In genomic region chr10:2366532-2366931, GRCh38 we compare ENCODE assay signal across 27 cellular contexts.
A peak's percentile ranks its signal among the peaks of the same experiment; 100 is the strongest.
DNase-seq lines count a peak whose midpoint lies in the region; TF ChIP-seq lines count a peak whose summit lies in the region.
"Had no signal": no experiment of that assay in that cellular context is flagged by ENCODE, and none has a peak within 500 bp of the region (broad histone marks: within the 10 kb centered on the region; RNA-seq: fewer than 3 reads in every experiment).

No MANE protein-coding gene starts in this region.

- H2AFZ ChIP-seq in neural cell (ENCODE audit: low read depth, low read length) = no peak overlapping the region

- no peaks in the 10 kb centered on the region for H3K9me2 ChIP-seq in neural cell (ENCODE audit: insufficient read depth, low read length)

- H3K27ac ChIP-seq in neural cell (ENCODE audit: low read length) = peak overlapping the region; percentile 14
- H3K27ac ChIP-seq: 22Rv1; A549; BLaER1; BLaER1 treated with 17β-estradiol and CSF1 and Interleukin-3, amounts not matched to agents 10 nM and 100 nM; C4-2B had no signal

- H3K9me3 ChIP-seq in neural cell (ENCODE audit: low read length) = peaks cover 7% of the 10 kb centered on the region
- H3K9me3 ChIP-seq: BE2C had no signal

- no peaks in the 10 kb centered on the region for H4K20me1 ChIP-seq in neural cell (ENCODE audit: insufficient read depth)
- H4K20me1 ChIP-seq: BLaER1; BLaER1 treated with 17β-estradiol and CSF1 and Interleukin-3, amounts not matched to agents 10 nM and 100 nM had no signal

- H3F3A ChIP-seq in neural cell (ENCODE audit: insufficient read depth, low read length, poor library complexity, severe bottlenecking) = no peaks in the 10 kb centered on the region

- no peak overlapping the region for H3K9ac ChIP-seq in neural cell (ENCODE audit: low read length)
- H3K9ac ChIP-seq: BLaER1; BLaER1 treated with 17β-estradiol and CSF1 and Interleukin-3, amounts not matched to agents 10 nM and 100 nM had no signal

- no peak for TF ChIP-seq RAD21 in neural cell (conservative IDR thresholded peaks at IDR 0.05)

- peak overlapping the region; percentile 41 for H3K4me2 ChIP-seq in neural cell (ENCODE audit: low read length)
- H3K4me2 ChIP-seq: A549; BLaER1; BLaER1 treated with 17β-estradiol and CSF1 and Interleukin-3, amounts not matched to agents 10 nM and 100 nM had no signal

- no peaks in the 10 kb centered on the region for H3K79me2 ChIP-seq in neural cell (replicated peaks; ENCODE audit: insufficient read depth, low read length)

- TF ChIP-seq EP300 in neural cell (conservative IDR thresholded peaks at IDR 0.05; ENCODE audit: poor library complexity, severe bottlenecking) = peak; percentile 97

- no peaks in the 10 kb centered on the region for H3K27me3 ChIP-seq in neural cell (ENCODE audit: insufficient read depth, low read depth, low read length)
- H3K27me3 ChIP-seq: BE2C; BLaER1; BLaER1 treated with 17β-estradiol and CSF1 and Interleukin-3, amounts not matched to agents 10 nM and 100 nM had no signal

- no peak for DNase-seq in GM19238 (ENCODE audit: insufficient read length, low spot score)
- DNase-seq: 8988T; ACHN; AML-193; BE2C; C1 segment of cervical spinal cord; Caco-2; Calu3; CD4-positive, alpha-beta memory T cell; CD4-positive, alpha-beta T cell; CD4-positive, CD25-positive, alpha-beta regulatory T cell; CD8-positive, alpha-beta memory T cell; CD8-positive, alpha-beta T cell; COR-L47; DMS 273 treated with DMSO at 0.1 percent for 48 hours; DMS153; DMS53; DMS79; DMS79 treated with DMSO at 0.1 percent for 48 hours; DND-41; EL had no signal

- H3K36me3 ChIP-seq in neural cell (ENCODE audit: insufficient read depth, low read length) = no peaks in the 10 kb centered on the region
- H3K36me3 ChIP-seq: BE2C; BLaER1; BLaER1 treated with 17β-estradiol and CSF1 and Interleukin-3, amounts not matched to agents 10 nM and 100 nM had no signal

- no peak for TF ChIP-seq CTCF in neural cell (IDR thresholded peaks at IDR 0.05; ENCODE audit: poor library complexity, severe bottlenecking)

- peak overlapping the region; percentile 8 for H3K4me3 ChIP-seq in neural cell (ENCODE audit: low read length)
- H3K4me3 ChIP-seq: A549; BLaER1; BLaER1 treated with 17β-estradiol and CSF1 and Interleukin-3, amounts not matched to agents 10 nM and 100 nM had no signal

TF ChIP-seq in neural cell, 6 proteins besides CTCF, POLR2A, EP300 and RAD21:
- peak; percentile 88 for TF ChIP-seq POLR2AphosphoS5 (IDR thresholded peaks at IDR 0.05)
- TF ChIP-seq MXI1 (conservative IDR thresholded peaks at IDR 0.05; ENCODE audit: poor library complexity, severe bottlenecking) = no peak
- TF ChIP-seq REST (IDR thresholded peaks at IDR 0.05; ENCODE audit: borderline replicate concordance) = peak; percentile 33
